Comparison of ENCODE assay signal across 23 cellular contexts in genomic region chr12:12764824-12765223, GRCh38.
"Had no signal": no experiment of that assay in that cellular context is flagged by ENCODE, and none has a peak within 500 bp of the region (broad histone marks: within the 10 kb centered on the region; RNA-seq: fewer than 3 reads in every experiment).

No MANE protein-coding gene starts in this region.

- H3K9me3 ChIP-seq: body of pancreas, sigmoid colon, thoracic aorta had no signal

- H3K27ac Mint-ChIP-seq: activated naive CD4-positive, alpha-beta T cell treated with anti-CD3 and anti-CD28 coated beads, Interleukin-2, amount 50 U/mL, for 24 hours; nephron; T-helper 2 cell treated with Interferon-gamma antibody and Interleukin-4, amounts not matched to agents 5 μg/mL and 100 μg/mL, for 36 hours had no signal

- H3K4me1 ChIP-seq: body of pancreas, heart right ventricle, sigmoid colon, upper lobe of left lung had no signal

- ATAC-seq: body of pancreas, heart right ventricle, left colon had no signal

- H3K36me3 ChIP-seq: cardiac muscle cell, heart right ventricle, sigmoid colon, thoracic aorta, upper lobe of left lung, WERI-Rb-1 had no signal

- H3K27ac ChIP-seq: body of pancreas, cardiac muscle cell, heart right ventricle, sigmoid colon, thoracic aorta, upper lobe of left lung, WERI-Rb-1 had no signal

- DNase-seq: activated CD4-positive, alpha-beta T cell treated with anti-CD3 and anti-CD28 coated beads for 1 hour; activated gamma-delta T cell treated with Interleukin-2 at 50 U/mL for 16 hours; activated T-cell treated with anti-CD3 and anti-CD28 coated beads, Interleukin-2, amount 50 U/mL, for 1 hour; anterior cingulate cortex; body of pancreas; heart right ventricle; left colon; mesenchymal stem cell; nucleus accumbens; posterior cingulate gyrus; retina; sigmoid colon; stimulated activated CD4-positive, alpha-beta T cell treated with anti-CD3 and anti-CD28 coated beads, Interleukin-15, amount 100 ng/mL, for 24 hours; stimulated activated CD8-positive, alpha-beta memory T cell treated with anti-CD3 and anti-CD28 coated beads, Interleukin-4, amount 100 ng/mL, for 48 hours; stimulated activated naive CD4-positive, alpha-beta T cell; upper lobe of left lung; WERI-Rb-1 had no signal

- H3K4me3 Mint-ChIP-seq: activated naive CD4-positive, alpha-beta T cell treated with anti-CD3 and anti-CD28 coated beads, Interleukin-2, amount 50 U/mL, for 24 hours; nephron; T-helper 2 cell treated with Interferon-gamma antibody and Interleukin-4, amounts not matched to agents 5 μg/mL and 100 μg/mL, for 36 hours had no signal

- H3K27me3 ChIP-seq: body of pancreas, cardiac muscle cell, heart right ventricle, sigmoid colon, upper lobe of left lung had no signal

- H3K9me3 Mint-ChIP-seq: activated naive CD4-positive, alpha-beta T cell treated with anti-CD3 and anti-CD28 coated beads, Interleukin-2, amount 50 U/mL, for 24 hours had no signal

- H3K4me3 ChIP-seq: body of pancreas, cardiac muscle cell, heart right ventricle, sigmoid colon, smooth muscle cell, thoracic aorta, upper lobe of left lung had no signal

- H3K4me1 Mint-ChIP-seq: activated naive CD4-positive, alpha-beta T cell treated with anti-CD3 and anti-CD28 coated beads, Interleukin-2, amount 50 U/mL, for 24 hours; nephron had no signal

- H3K27me3 Mint-ChIP-seq: activated naive CD4-positive, alpha-beta T cell treated with anti-CD3 and anti-CD28 coated beads, Interleukin-2, amount 50 U/mL, for 24 hours had no signal

- H3K4me2 ChIP-seq: smooth muscle cell had no signal
